1 cellular context compared by ENCODE assay signal in the genomic region with DNA sequence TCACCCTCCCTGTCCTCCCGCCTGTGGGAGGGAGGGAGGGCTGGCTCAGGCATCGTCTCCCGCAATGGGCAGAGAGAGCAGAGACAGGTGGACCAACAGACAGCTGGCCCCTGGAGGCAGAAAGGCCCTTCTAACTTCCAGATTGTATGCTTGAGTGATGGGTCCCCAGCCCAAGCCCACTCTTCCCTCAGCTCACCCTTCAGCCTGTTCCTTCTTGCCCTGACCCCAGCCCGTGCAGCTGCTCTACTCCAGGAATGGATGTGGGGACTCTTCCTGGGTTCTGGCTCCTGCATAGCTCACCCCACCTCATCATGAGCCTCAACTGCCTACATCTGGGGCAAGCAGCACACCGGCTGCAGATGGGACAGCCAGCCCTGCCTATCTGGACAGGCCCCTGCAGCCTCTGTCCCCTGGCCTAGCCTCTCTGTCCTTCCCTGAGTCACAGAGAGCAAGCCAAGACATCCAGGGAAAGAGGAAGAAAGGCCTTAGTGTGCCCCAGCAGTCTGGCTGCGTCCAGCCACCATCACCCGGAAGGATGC.
TF ChIP-seq lines count a peak whose summit lies in the region.

No MANE protein-coding gene starts in this region.

TF ChIP-seq in H1, 55 proteins besides CTCF, POLR2A, EP300 and RAD21:
- TF ChIP-seq, protein P1, sequence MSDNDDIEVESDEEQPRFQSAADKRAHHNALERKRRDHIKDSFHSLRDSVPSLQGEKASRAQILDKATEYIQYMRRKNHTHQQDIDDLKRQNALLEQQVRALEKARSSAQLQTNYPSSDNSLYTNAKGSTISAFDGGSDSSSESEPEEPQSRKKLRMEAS (IDR thresholded peaks at IDR 0.05), result no peak
- TF ChIP-seq JUN (IDR thresholded peaks at IDR 0.05; ENCODE audit: low read depth, low read length) (no peak), KDM5A (IDR thresholded peaks at IDR 0.05; ENCODE audit: low read length) (no peak), SP2 (IDR thresholded peaks at IDR 0.05; ENCODE audit: low read length) (no peak), SIN3A (conservative IDR thresholded peaks at IDR 0.05 in 1 of 2, IDR thresholded peaks at IDR 0.05 in 1 of 2; ENCODE audit: low read depth in 1 of 2, low read length in 2 of 2) (no peak), NRF1 (IDR thresholded peaks at IDR 0.05; ENCODE audit: low read depth, low read length) (no peak), JUND (IDR thresholded peaks at IDR 0.05; ENCODE audit: low read length) (no peak), PHF8 (conservative IDR thresholded peaks at IDR 0.05; ENCODE audit: low read depth, low read length) (no peak), GTF2F1 (IDR thresholded peaks at IDR 0.05; ENCODE audit: borderline replicate concordance, low read depth, low read length) (no peak), CREB1 (IDR thresholded peaks at IDR 0.05) (no peak), ASH2L (IDR thresholded peaks at IDR 0.05; ENCODE audit: low read length) (no peak), SP1 (IDR thresholded peaks at IDR 0.05; ENCODE audit: low read depth, low read length) (no peak), TBP (IDR thresholded peaks at IDR 0.05; ENCODE audit: low read depth, low read length) (no peak), POLR2AphosphoS5 (IDR thresholded peaks at IDR 0.05; ENCODE audit: low read depth, low read length) (no peak), EZH2 (IDR thresholded peaks at IDR 0.05; ENCODE audit: low read depth, low read length, severe bottlenecking) (no peak)
- TF ChIP-seq, protein P2, sequence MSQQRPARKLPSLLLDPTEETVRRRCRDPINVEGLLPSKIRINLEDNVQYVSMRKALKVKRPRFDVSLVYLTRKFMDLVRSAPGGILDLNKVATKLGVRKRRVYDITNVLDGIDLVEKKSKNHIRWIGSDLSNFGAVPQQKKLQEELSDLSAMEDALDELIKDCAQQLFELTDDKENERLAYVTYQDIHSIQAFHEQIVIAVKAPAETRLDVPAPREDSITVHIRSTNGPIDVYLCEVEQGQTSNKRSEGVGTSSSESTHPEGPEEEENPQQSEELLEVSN (IDR thresholded peaks at IDR 0.05), result no peak
